Comparison of ENCODE assay signal across 8 cellular contexts in genomic region chr17:77441950-77442349, GRCh38.
A peak's percentile ranks its signal among the peaks of the same experiment; 100 is the strongest.
DNase-seq lines count a peak whose midpoint lies in the region; ATAC-seq and TF ChIP-seq lines count a peak whose summit lies in the region.
"Not testable (repeated sequence)": the region's sequence is repeated elsewhere in the genome, so short reads cannot be mapped to it uniquely, and the experiment has no call there.

No MANE protein-coding gene starts in this region.

- CTCF ChIA-PET in WTC11 (lab: Charles Lee) = interaction anchor here (0.7 to 1.7 kb wide), 2 partner anchors 12 to 110 kb away, joined by 3 to 22 read pairs; no protein-coding TSS in a partner anchor

- not testable (repeated sequence) for H3K9me3 ChIP-seq in KOPT-K1 (ENCODE audit: insufficient read depth, low read length, poor library complexity, severe bottlenecking); mucosa of rectum (ENCODE audit: control insufficient read depth in 2 of 2, low read length in 2 of 2); smooth muscle cell (replicated peaks; ENCODE audit: low read depth); thymus (ENCODE audit: control insufficient read depth)

- peak overlapping the region; percentile 98 for H3K27ac ChIP-seq in KOPT-K1 (ENCODE audit: low read depth, low read length, poor library complexity, severe bottlenecking)
- H3K27ac ChIP-seq in mucosa of rectum (ENCODE audit: low read depth in 2 of 2, low read length in 2 of 2) = peak overlapping the region; percentile 75 to 89
- peak overlapping the region; percentile 28 for H3K27ac ChIP-seq in smooth muscle cell (ENCODE audit: low read depth)
- H3K27ac ChIP-seq in thymus (ENCODE audit: low read depth) = peak overlapping the region; percentile 98

- H3F3A ChIP-seq in smooth muscle cell (ENCODE audit: low read depth) = peaks cover 32% of the 10 kb centered on the region

- POLR2A ChIA-PET in WTC11 (lab: Charles Lee) = not testable (repeated sequence)

- not testable (repeated sequence) for ATAC-seq in WTC11; central memory CD8-positive, alpha-beta T cell (replicated peaks; ENCODE audit: extremely low read depth, poor library complexity, severe bottlenecking)

- peaks cover 100% of the 10 kb centered on the region for H4K20me1 ChIP-seq in smooth muscle cell (ENCODE audit: low read depth)

- H3K4me3 ChIP-seq in mucosa of rectum (ENCODE audit: low read length in 2 of 2) = peak overlapping the region in 1 of 2 donors; percentile 26
- not testable (repeated sequence) for H3K4me3 ChIP-seq in smooth muscle cell
- H3K4me3 ChIP-seq in thymus (ENCODE audit: low read length) = peak overlapping the region; percentile 32

- H3K9me3 Mint-ChIP-seq in CD14-positive monocyte; WTC11; central memory CD8-positive, alpha-beta T cell: not testable (repeated sequence)

- DNase-seq in CD14-positive monocyte (ENCODE audit: low spot score); WTC11 (ENCODE audit: low spot score); central memory CD8-positive, alpha-beta T cell (ENCODE audit: low spot score in 2 of 2); smooth muscle cell (lab: John Stamatoyannopoulos, UW; ENCODE audit: unreplicated experiment): not testable (repeated sequence)
- peak; percentile 66 to 68 for DNase-seq in activated T-cell treated with anti-CD3 and anti-CD28 coated beads, Interleukin-2, amount 50 U/mL, for 48 hours

- peaks cover 82% of the 10 kb centered on the region for H3K79me2 ChIP-seq in smooth muscle cell (ENCODE audit: low read depth)

- not testable (repeated sequence) for TF ChIP-seq CTCF in CD14-positive monocyte (IDR thresholded peaks at IDR 0.05); WTC11 (IDR thresholded peaks at IDR 0.05); smooth muscle cell (IDR thresholded peaks at IDR 0.05; ENCODE audit: borderline replicate concordance, insufficient read depth, poor library complexity, severe bottlenecking)

- peaks cover 6 to 24% of the 10 kb centered on the region in 2 donors for H3K36me3 Mint-ChIP-seq in CD14-positive monocyte
- not testable (repeated sequence) for H3K36me3 Mint-ChIP-seq in WTC11
- H3K36me3 Mint-ChIP-seq in central memory CD8-positive, alpha-beta T cell (ENCODE audit: insufficient read depth) = peaks cover 36% of the 10 kb centered on the region

- H3K27me3 ChIP-seq in mucosa of rectum (ENCODE audit: control insufficient read depth in 2 of 2, insufficient read depth in 2 of 2, low read length in 2 of 2); smooth muscle cell (ENCODE audit: low read depth); thymus (ENCODE audit: control insufficient read depth, insufficient read depth): not testable (repeated sequence)

- H3K4me1 ChIP-seq in mucosa of rectum (ENCODE audit: control insufficient read depth in 2 of 2, insufficient read depth in 2 of 2, low read length in 2 of 2) = peaks cover 64 to 73% of the 10 kb centered on the region in 2 donors
- peaks cover 16% of the 10 kb centered on the region for H3K4me1 ChIP-seq in smooth muscle cell (ENCODE audit: low read depth)
- H3K4me1 ChIP-seq in thymus (ENCODE audit: control insufficient read depth, insufficient read depth, low read length) = peaks cover 92% of the 10 kb centered on the region

- not testable (repeated sequence) for H3K4me2 ChIP-seq in smooth muscle cell

- intact Hi-C loops in CD14-positive monocyte (cut with micrococcal nuclease) = loop anchor here in 1 of 2 donors (5.0 kb wide), 1 partner anchor 35 kb away; no protein-coding TSS in a partner anchor

- peak overlapping the region in 1 of 2 donors; percentile 83 for H3K4me3 Mint-ChIP-seq in CD14-positive monocyte
- not testable (repeated sequence) for H3K4me3 Mint-ChIP-seq in WTC11
- H3K4me3 Mint-ChIP-seq in central memory CD8-positive, alpha-beta T cell = peak overlapping the region; percentile 52

- WGBS in smooth muscle cell (ENCODE audit: low lambda C conversion rate) = 98% methylated on average over 10 of the region's 10 CpGs
- 63% methylated on average over 10 of the region's 10 CpGs for whole genome bisulfite sequencing in thymus

- H3K27ac Mint-ChIP-seq in CD14-positive monocyte (peak overlapping the region in 6 of 7 donors; percentile 83 to 92 (median 91)), WTC11 (peak overlapping the region; percentile 88)
- peak overlapping the region; percentile 98 for H3K27ac Mint-ChIP-seq in central memory CD8-positive, alpha-beta T cell (ENCODE audit: low read depth)

- H3K4me1 Mint-ChIP-seq in CD14-positive monocyte = peaks cover 100% of the 10 kb centered on the region
- H3K4me1 Mint-ChIP-seq in WTC11 = peaks cover 33% of the 10 kb centered on the region
- peaks cover 96% of the 10 kb centered on the region for H3K4me1 Mint-ChIP-seq in central memory CD8-positive, alpha-beta T cell

- H3K27me3 Mint-ChIP-seq in CD14-positive monocyte (ENCODE audit: low read depth in 3 of 3); WTC11 (ENCODE audit: low read depth); central memory CD8-positive, alpha-beta T cell: not testable (repeated sequence)

- not testable (repeated sequence) for H3K36me3 ChIP-seq in KOPT-K1 (ENCODE audit: insufficient read depth, low read length); mucosa of rectum (ENCODE audit: control insufficient read depth in 2 of 2, insufficient read depth in 2 of 2, low read length in 2 of 2); smooth muscle cell (ENCODE audit: low read depth); thymus (ENCODE audit: control insufficient read depth, insufficient read depth)

- H3K9ac ChIP-seq in mucosa of rectum (ENCODE audit: low read depth in 1 of 2, low read length in 2 of 2) = peak overlapping the region in 1 of 2 donors; percentile 41
- H3K9ac ChIP-seq in smooth muscle cell (ENCODE audit: low read depth) = not testable (repeated sequence)

- not testable (repeated sequence) for H2AFZ ChIP-seq in smooth muscle cell (ENCODE audit: low read depth)

Comparison
In these comparisons a context has a peak if more than half of its experiments do, and no peak if none do; other contexts are left out.
1. H3K27ac ChIP-seq: peak in every context shown above with its lines; median percentile 98 in KOPT-K1; 98 in thymus; 82 in mucosa of rectum; 28 in smooth muscle cell.